In the genomic region with DNA sequence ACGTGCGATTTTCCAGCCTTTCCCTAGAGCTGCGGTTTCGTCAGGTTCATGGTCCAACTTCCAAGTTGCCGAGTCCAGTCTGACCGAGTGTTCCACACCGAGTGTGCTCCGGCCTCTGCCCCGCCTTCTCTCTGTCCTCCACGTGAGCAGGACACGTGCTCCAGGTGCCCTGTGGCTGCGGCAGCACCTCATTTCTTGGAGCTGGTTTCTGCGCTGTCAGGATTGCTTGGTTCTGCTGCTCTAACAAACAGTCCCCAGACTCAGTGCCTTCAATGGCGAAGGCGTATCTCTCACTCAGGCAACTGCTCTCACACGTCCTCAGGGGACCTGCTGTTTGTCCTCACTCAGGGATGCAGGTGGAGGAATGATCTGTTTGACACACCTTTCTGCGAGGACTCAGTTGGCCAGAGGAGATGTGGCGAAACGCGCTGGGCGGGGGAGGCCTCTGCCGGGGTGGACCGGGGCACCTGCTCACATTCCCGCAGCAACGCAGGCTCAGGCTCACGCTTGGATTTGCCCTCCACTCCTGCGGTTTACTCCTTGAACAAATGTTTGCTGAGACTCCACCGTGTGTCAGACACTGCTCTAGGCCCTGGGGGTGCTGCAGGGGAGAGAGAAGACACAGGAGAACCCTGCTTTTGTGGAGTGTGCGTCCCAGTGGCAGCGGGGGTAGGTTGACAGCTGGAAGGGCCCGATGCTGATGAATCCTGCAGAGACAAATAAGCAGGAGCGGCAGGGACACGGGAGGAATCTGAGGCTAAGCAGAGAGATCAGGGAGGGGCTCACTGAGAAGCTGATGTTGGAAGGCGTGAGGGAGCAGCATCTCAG, we compare ENCODE assay signal across 21 cellular contexts.
DNase-seq lines count a peak whose midpoint lies in the region; ATAC-seq, FAIRE-seq and TF ChIP-seq lines count a peak whose summit lies in the region.
"Had no signal": no experiment of that assay in that cellular context is flagged by ENCODE, and none has a peak within 500 bp of the region (broad histone marks: within the 10 kb centered on the region; RNA-seq: fewer than 3 reads in every experiment).

No MANE protein-coding gene starts in this region.

- TF ChIP-seq CTCF in right atrium auricular region (IDR thresholded peaks at IDR 0.05), result no peak
- no peak for TF ChIP-seq CTCF in brain (conservative IDR thresholded peaks at IDR 0.05)

- peaks cover 96% of the 10 kb centered on the region for H3K4me1 Mint-ChIP-seq in brain
- H3K4me1 Mint-ChIP-seq in stimulated activated naive B cell treated with anti-CD40 and anti-IgM and Interleukin-4, amounts not matched to agents 10 μg/mL and 1 μg/mL and 100 μg/mL, for 72 hours, result peaks cover 34 to 63% of the 10 kb centered on the region in 2 donors

- no peak overlapping the region for H3K4me3 ChIP-seq in right atrium auricular region

- H3K9me3 Mint-ChIP-seq in brain, result peaks cover 3 to 33% (median 11%) of the 10 kb centered on the region in 5 experiments
- peaks cover 4 to 6% of the 10 kb centered on the region in 2 donors for H3K9me3 Mint-ChIP-seq in stimulated activated naive B cell treated with anti-CD40 and anti-IgM and Interleukin-4, amounts not matched to agents 10 μg/mL and 1 μg/mL and 100 μg/mL, for 72 hours
- H3K9me3 Mint-ChIP-seq: CD4-positive, alpha-beta T cell had no signal

- DNase-seq in Right ventricle myocardium inferior (ENCODE audit: missing footprints) (peak; percentile 34), right atrium auricular region (ENCODE audit: low spot score) (no peak), NCI-H2171 treated with DMSO at 0.1 percent for 48 hours (lab: John Stamatoyannopoulos, UW) (peak; percentile 37), GM12892 (ENCODE audit: insufficient read length) (no peak), OCI-M2 (lab: John Stamatoyannopoulos, UW; ENCODE audit: unreplicated experiment) (no peak)
- no peak for DNase-seq in stimulated activated naive B cell treated with anti-CD40 and anti-IgM and Interleukin-4, amounts not matched to agents 10 μg/mL and 1 μg/mL and 100 μg/mL, for 72 hours
- DNase-seq: CD4-positive, alpha-beta T cell; DMS79 treated with DMSO at 0.1 percent for 48 hours; GOT3; HFFc6; NCI-H187 treated with DMSO at 0.1 percent for 48 hours; NCI-H510A; Right ventricle myocardium superior; SK-N-SH had no signal

- intact Hi-C loops in Right ventricle myocardium inferior (cut with DNase I), result no loop called here

- ATAC-seq in Right ventricle myocardium inferior (no peak), HG03159 (IDR thresholded peaks at IDR 0.05; ENCODE audit: unreplicated experiment) (no peak)
- no peak for ATAC-seq in stimulated activated naive B cell treated with anti-CD40 and anti-IgM and Interleukin-4, amounts not matched to agents 10 μg/mL and 1 μg/mL and 100 μg/mL, for 72 hours (replicated peaks)
- ATAC-seq: PC-3 had no signal

- no peaks in the 10 kb centered on the region for H3K27me3 ChIP-seq in right atrium auricular region

- FAIRE-seq in GM12892 (lab: Jason Lieb, UNC), result no peak
- FAIRE-seq: A204.1, D721Med, G401.6, GM12891 had no signal

- no peak overlapping the region for H3K27ac ChIP-seq in right atrium auricular region

- H3K27me3 Mint-ChIP-seq in brain, result peaks cover 6% of the 10 kb centered on the region
- peaks cover 6 to 8% of the 10 kb centered on the region in 2 donors for H3K27me3 Mint-ChIP-seq in stimulated activated naive B cell treated with anti-CD40 and anti-IgM and Interleukin-4, amounts not matched to agents 10 μg/mL and 1 μg/mL and 100 μg/mL, for 72 hours
- H3K27me3 Mint-ChIP-seq: CD4-positive, alpha-beta T cell had no signal

- H3K36me3 Mint-ChIP-seq in brain, result peaks cover 6% of the 10 kb centered on the region
- peaks cover 1 to 10% of the 10 kb centered on the region in 2 donors for H3K36me3 Mint-ChIP-seq in stimulated activated naive B cell treated with anti-CD40 and anti-IgM and Interleukin-4, amounts not matched to agents 10 μg/mL and 1 μg/mL and 100 μg/mL, for 72 hours

- H3K27ac Mint-ChIP-seq in brain, result peak overlapping the region in 4 of 5 experiments; percentile 49 to 88 (median 72)
- H3K27ac Mint-ChIP-seq in stimulated activated naive B cell treated with anti-CD40 and anti-IgM and Interleukin-4, amounts not matched to agents 10 μg/mL and 1 μg/mL and 100 μg/mL, for 72 hours, result peak overlapping the region; percentile 32
- H3K27ac Mint-ChIP-seq: CD4-positive, alpha-beta T cell; HFFc6 had no signal

- TF ChIP-seq POLR2A in GM12892 (IDR thresholded peaks at IDR 0.05; ENCODE audit: low read depth, low read length), result no peak

- peak overlapping the region in 1 of 5 experiments; percentile 46 for H3K4me3 Mint-ChIP-seq in brain
- no peak overlapping the region for H3K4me3 Mint-ChIP-seq in stimulated activated naive B cell treated with anti-CD40 and anti-IgM and Interleukin-4, amounts not matched to agents 10 μg/mL and 1 μg/mL and 100 μg/mL, for 72 hours
- H3K4me3 Mint-ChIP-seq: CD4-positive, alpha-beta T cell; HFFc6 had no signal

- no peaks in the 10 kb centered on the region for H3K9me3 ChIP-seq in right atrium auricular region
- H3K9me3 ChIP-seq: SK-N-SH had no signal

- no peaks in the 10 kb centered on the region for H3K36me3 ChIP-seq in right atrium auricular region

- H3K4me1 ChIP-seq in right atrium auricular region, result peaks cover 0 to 21% of the 10 kb centered on the region in 2 donors

Comparison
In these comparisons a context has a peak if more than half of its experiments do, and no peak if none do; other contexts are left out.
1. DNase-seq: peak in Right ventricle myocardium inferior (single experiment) and NCI-H2171 treated with DMSO at 0.1 percent for 48 hours (single experiment); none in right atrium auricular region (single experiment), stimulated activated naive B cell treated with anti-CD40 and anti-IgM and Interleukin-4, amounts not matched to agents 10 μg/mL and 1 μg/mL and 100 μg/mL, for 72 hours (single experiment), GM12892 (single experiment) and OCI-M2 (single experiment).